1 cellular context compared by ENCODE assay signal in genomic region chr22:23604939-23605712, GRCh38.
A peak's percentile ranks its signal among the peaks of the same experiment; 100 is the strongest.
TF ChIP-seq lines count a peak whose summit lies in the region.

No MANE protein-coding gene starts in this region.

TF ChIP-seq in HEK293, 187 proteins besides CTCF, POLR2A, EP300 and RAD21 (continued from another document):
- no peak for TF ChIP-seq YY1 (tag by site-specific recombination; IDR thresholded peaks at IDR 0.05)
- no peak for TF ChIP-seq PRDM10 (tag by site-specific recombination; IDR thresholded peaks at IDR 0.05)
- peak; percentile 53 for TF ChIP-seq ZFHX2 (tag by site-specific recombination; conservative IDR thresholded peaks at IDR 0.05)
- no peak for TF ChIP-seq ZBTB26 (tag by site-specific recombination; optimal IDR thresholded peaks at IDR 0.05)
- no peak for TF ChIP-seq ZNF785 (tag by site-specific recombination; IDR thresholded peaks at IDR 0.05)
